ENCODE assay signal across 8 cellular contexts in genomic region chr11:47642099-47642855, GRCh38. TPM values are rescaled to one million over a fixed set of nuclear protein-coding genes. Genes with fewer than 3 reads are reported as not detected.
DNase-seq lines count a peak whose midpoint lies in the region; ATAC-seq and TF ChIP-seq lines count a peak whose summit lies in the region.

MTCH2 (minus strand) TSS chr11:47642559; CDS start chr11:47642465, 94 bp downstream.

- H3K27me3 ChIP-seq in left ventricle myocardium inferior (ENCODE audit: low read depth), result no peaks in the 10 kb centered on the region
- no peaks in the 10 kb centered on the region for H3K27me3 ChIP-seq in prostate gland (replicated peaks; ENCODE audit: insufficient read depth)

- TF ChIP-seq CTCF in GM13977 (IDR thresholded peaks at IDR 0.05; ENCODE audit: extremely low read depth, insufficient read depth, missing control alignments) (peak; percentile 19), left ventricle myocardium inferior (IDR thresholded peaks at IDR 0.05; ENCODE audit: borderline replicate concordance) (peak; percentile 56), prostate gland (IDR thresholded peaks at IDR 0.05) (peak; percentile 50 to 77 (median 54))

- intact Hi-C loops in T-helper 1 cell treated with Interleukin-12 subunit alpha and Interleukin-12 subunit beta and Interleukin-4 antibody, amounts not matched to agents 30 ng/mL and 1 ng/mL, for 36 hours (cut with micrococcal nuclease), result loop anchor here (1.0 to 10.0 kb wide), 15 partner anchors 64 to 1795 kb away; partner anchors contain the start of genes AGBL2, CELF1, CKAP5 and CRY2
- intact Hi-C loops in left ventricle myocardium inferior (cut with micrococcal nuclease) (no loop called here), prostate gland (cut with DNase I) (loop anchor here (2.0 kb wide), 2 partner anchors 73 to 207 kb away; partner anchors contain the start of genes AGBL2 and NUP160)

- DNase-seq in GM13977 (ENCODE audit: low spot score), result peak; percentile 96
- peak; percentile 91 for DNase-seq in NCI-H146 treated with DMSO at 0.1 percent for 48 hours (lab: John Stamatoyannopoulos, UW; ENCODE audit: unreplicated experiment)
- DNase-seq in amniotic stem cell (lab: John Stamatoyannopoulos, UW), result peak; percentile 97
- DNase-seq in left ventricle myocardium inferior, result peak; percentile 95
- peak; percentile 94 for DNase-seq in prostate gland (ENCODE audit: low spot score)

- H3K36me3 ChIP-seq in left ventricle myocardium inferior, result peaks cover 17% of the 10 kb centered on the region
- H3K36me3 ChIP-seq in prostate gland, result no peaks in the 10 kb centered on the region
- no peaks in the 10 kb centered on the region for H3K36me3 ChIP-seq in urinary bladder (ENCODE audit: insufficient read depth)

- ATAC-seq in HG02884 (IDR thresholded peaks at IDR 0.05; ENCODE audit: unreplicated experiment), result peak; percentile 88

- in situ Hi-C loops in GM13977 (cut with MboI; ENCODE audit: low pct_unique_long_range_greater_than_20kb, low sequenced_read_pairs, unreplicated experiment), result no loop called here

- H3K27ac ChIP-seq in left ventricle myocardium inferior (replicated peaks), result peak within 1 kb of the TSS; percentile 93
- peak within 1 kb of the TSS; percentile 87 to 91 for H3K27ac ChIP-seq in prostate gland
- H3K27ac ChIP-seq in urinary bladder (ENCODE audit: low read depth), result peak within 1 kb of the TSS; percentile 90

- WGBS in prostate gland, result 1% methylated on average over 59 of the region's 78 CpGs
- 1% methylated on average over 78 of the region's 78 CpGs for WGBS in urinary bladder

- H3K4me3 ChIP-seq in left ventricle myocardium inferior (peak within 1 kb of the TSS; percentile 87), prostate gland (peak within 1 kb of the TSS; percentile 62 to 66), urinary bladder (ENCODE audit: low read depth, low read length) (peak within 1 kb of the TSS; percentile 74)

- peak; percentile 68 for TF ChIP-seq POLR2A in prostate gland (IDR thresholded peaks at IDR 0.05)

- H3K4me1 ChIP-seq in left ventricle myocardium inferior (peaks cover 19% of the 10 kb centered on the region), prostate gland (replicated peaks) (peaks cover 10% of the 10 kb centered on the region), urinary bladder (ENCODE audit: insufficient read depth) (peaks cover 2% of the 10 kb centered on the region)

- H3K9me3 ChIP-seq in left ventricle myocardium inferior (replicated peaks) (no peaks in the 10 kb centered on the region), prostate gland (no peaks in the 10 kb centered on the region)

RNA-seq across cellular contexts. Expression of gene MTCH2, which starts in this region (rescaled TPM):
- total RNA-seq in T-helper 1 cell treated with Interleukin-12 subunit alpha and Interleukin-12 subunit beta and Interleukin-4 antibody, amounts not matched to agents 30 ng/mL and 1 ng/mL, for 36 hours, result 81.3 and 86.0 TPM in 2 replicates
- total RNA-seq in left ventricle myocardium inferior, result 93.7 TPM
- 10 to 100 TPM; 48.4 to 56.8 TPM for total RNA-seq in prostate gland
- total RNA-seq in urinary bladder, result 47.6 TPM
- polyA plus RNA-seq in urinary bladder, result 49.5 TPM

Comparison
In these comparisons a context has a peak if more than half of its experiments do, and no peak if none do; other contexts are left out.
1. Peak in every context shown above with its lines: DNase-seq, ATAC-seq, H3K4me3 ChIP-seq and H3K27ac ChIP-seq.